22 cellular contexts compared by ENCODE assay signal in genomic region chr3:175397407-175397806, GRCh38.
DNase-seq lines count a peak whose midpoint lies in the region; ATAC-seq, FAIRE-seq and TF ChIP-seq lines count a peak whose summit lies in the region.
"Had no signal": no experiment of that assay in that cellular context is flagged by ENCODE, and none has a peak within 500 bp of the region (broad histone marks: within the 10 kb centered on the region; RNA-seq: fewer than 3 reads in every experiment).

No MANE protein-coding gene starts in this region.

- peaks cover 20% of the 10 kb centered on the region for H3K4me1 ChIP-seq in BLaER1
- H3K4me1 ChIP-seq: BE2C had no signal

- TF ChIP-seq POLR2A in GM12891 (IDR thresholded peaks at IDR 0.05; ENCODE audit: low read depth, low read length) = no peak

- no peaks in the 10 kb centered on the region for H3K27me3 ChIP-seq in BLaER1
- H3K27me3 ChIP-seq: BE2C, SJCRH30 had no signal

- no peaks in the 10 kb centered on the region for H4K20me1 ChIP-seq in BLaER1

- H3K9ac ChIP-seq in BLaER1 = no peak overlapping the region; the same call in 1 of the 2 replicates
- H3K9ac ChIP-seq: KMS-11 had no signal

- no peak overlapping the region for H3K4me3 ChIP-seq in BLaER1
- H3K4me3 ChIP-seq: HAP-1, SJCRH30 had no signal

- H3K4me2 ChIP-seq in BLaER1 = peak overlapping the region; percentile 43
- H3K4me2 ChIP-seq: KMS-11 had no signal

- no peaks in the 10 kb centered on the region for H3K36me3 ChIP-seq in BLaER1
- H3K36me3 ChIP-seq: BE2C, HAP-1, SJCRH30 had no signal

- H3K27ac ChIP-seq in BLaER1 = peak overlapping the region; percentile 39; the same call in 1 of the 2 replicates
- H3K27ac ChIP-seq: KMS-11, SJCRH30 had no signal

- peak; percentile 11 for DNase-seq in H4 (ENCODE audit: low spot score)
- DNase-seq in fibroblast of the conjunctiva (ENCODE audit: low read depth) = peak; percentile 42
- peak; percentile 39 for DNase-seq in retina
- no peak for DNase-seq in NCI-H446 (lab: John Stamatoyannopoulos, UW)
- no peak for DNase-seq in GM12891 (ENCODE audit: insufficient read length, low spot score)
- DNase-seq: BE2C; CD4-positive, alpha-beta T cell; COR-L47; DMS79 treated with DMSO at 0.1 percent for 48 hours; NCI-H1105; NCI-H146; NCI-H2029; NCI-H2227 treated with DMSO at 0.1 percent for 48 hours; NCI-H510A treated with DMSO at 0.1 percent for 48 hours; NCI-H748 treated with DMSO at 0.1 percent for 48 hours had no signal

- peaks cover 26% of the 10 kb centered on the region for H3K9me3 ChIP-seq in BLaER1
- H3K9me3 ChIP-seq: BE2C, HAP-1, SJCRH30 had no signal

- no peak for ATAC-seq in GM21447 (IDR thresholded peaks at IDR 0.05; ENCODE audit: unreplicated experiment)
- ATAC-seq: Panc1 had no signal

- FAIRE-seq in GM12891 (lab: Jason Lieb, UNC) = no peak
- FAIRE-seq: HTR-8/SVneo had no signal

TF ChIP-seq in GM12891, 5 proteins besides CTCF, POLR2A, EP300 and RAD21:
- no peak for TF ChIP-seq TAF1 (IDR thresholded peaks at IDR 0.05; ENCODE audit: low read depth, low read length)
- TF ChIP-seq POU2F2 (IDR thresholded peaks at IDR 0.05; ENCODE audit: low read depth, low read length) = no peak
- no peak for TF ChIP-seq SPI1 (IDR thresholded peaks at IDR 0.05; ENCODE audit: low read depth, low read length)
- no peak for TF ChIP-seq POLR2AphosphoS5 (IDR thresholded peaks at IDR 0.05; ENCODE audit: low read depth, low read length)
- no peak for TF ChIP-seq PAX5 (IDR thresholded peaks at IDR 0.05; ENCODE audit: insufficient read depth, low read length, severe bottlenecking)

Comparison
In these comparisons a context has a peak if more than half of its experiments do, and no peak if none do; other contexts are left out.
1. DNase-seq: peak in H4 (single experiment), fibroblast of the conjunctiva (single experiment) and retina (single experiment); none in NCI-H446 (0 of 2) and GM12891 (single experiment).